In genomic region chr22:17638432-17639237, GRCh38 we compare ENCODE assay signal across 8 cellular contexts. TPM values are rescaled to one million over a fixed set of nuclear protein-coding genes. Genes with fewer than 3 reads are reported as not detected.
DNase-seq lines count a peak whose midpoint lies in the region; ATAC-seq and TF ChIP-seq lines count a peak whose summit lies in the region.

BCL2L13 (plus strand) TSS chr22:17638757; CDS start chr22:17655712, 16,955 bp downstream.

- peak within 1 kb of the TSS; percentile 100 for H3K9ac ChIP-seq in mucosa of rectum (ENCODE audit: low read depth in 1 of 2, low read length in 2 of 2)

- peak within 1 kb of the TSS; percentile 93 for H3K4me3 ChIP-seq in Jurkat, Clone E6-1 (ENCODE audit: low read length)
- peak within 1 kb of the TSS; percentile 97 to 100 for H3K4me3 ChIP-seq in mucosa of rectum (ENCODE audit: low read length in 2 of 2)

- no peaks in the 10 kb centered on the region for H3K9me3 ChIP-seq in mucosa of rectum (ENCODE audit: control insufficient read depth in 2 of 2, low read length in 2 of 2)

- H3K27ac ChIP-seq in mucosa of rectum (ENCODE audit: low read depth in 2 of 2, low read length in 2 of 2), result peak within 1 kb of the TSS; percentile 98 to 99

- peak within 1 kb of the TSS; percentile 87 for H3K4me3 Mint-ChIP-seq in activated T-cell treated with anti-CD3 and anti-CD28 coated beads, Interleukin-2, amount 50 U/mL, for 24 hours

- peak within 1 kb of the TSS; percentile 97 for H3K27ac Mint-ChIP-seq in activated T-cell treated with anti-CD3 and anti-CD28 coated beads, Interleukin-2, amount 50 U/mL, for 24 hours

- peak; percentile 99 for TF ChIP-seq POLR2A in erythroblast (IDR thresholded peaks at IDR 0.05; ENCODE audit: low read length)

- ATAC-seq in GM21576 (IDR thresholded peaks at IDR 0.05; ENCODE audit: unreplicated experiment), result peak; percentile 90

- no peaks in the 10 kb centered on the region for H3K27me3 Mint-ChIP-seq in activated T-cell treated with anti-CD3 and anti-CD28 coated beads, Interleukin-2, amount 50 U/mL, for 24 hours

- peaks cover 7 to 11% of the 10 kb centered on the region in 2 donors for H3K4me1 ChIP-seq in mucosa of rectum (ENCODE audit: control insufficient read depth in 2 of 2, insufficient read depth in 2 of 2, low read length in 2 of 2)

- peaks cover 0 to 5% of the 10 kb centered on the region in 2 donors for H3K36me3 ChIP-seq in mucosa of rectum (ENCODE audit: control insufficient read depth in 2 of 2, insufficient read depth in 2 of 2, low read length in 2 of 2)

- DNase-seq in DMS153 treated with DMSO at 0.1 percent for 48 hours (lab: John Stamatoyannopoulos, UW; ENCODE audit: unreplicated experiment) (peak; percentile 65), erythroblast (lab: John Stamatoyannopoulos, UW) (peak; percentile 94 to 96)
- peak; percentile 80 for DNase-seq in Jurkat, Clone E6-1 (ENCODE audit: low read depth, low spot score)
- peak; percentile 93 for DNase-seq in activated T-cell treated with anti-CD3 and anti-CD28 coated beads, Interleukin-2, amount 50 U/mL, for 24 hours
- peak; percentile 69 to 79 for DNase-seq in stimulated activated CD8-positive, alpha-beta memory T cell treated with anti-CD3 and anti-CD28 coated beads, Interleukin-4, amount 100 ng/mL, for 4 hours (ENCODE audit: low read depth in 2 of 2, low spot score in 1 of 2)

- no peaks in the 10 kb centered on the region for H3K9me3 Mint-ChIP-seq in activated T-cell treated with anti-CD3 and anti-CD28 coated beads, Interleukin-2, amount 50 U/mL, for 24 hours

- peaks cover 29% of the 10 kb centered on the region for H3K4me1 Mint-ChIP-seq in activated T-cell treated with anti-CD3 and anti-CD28 coated beads, Interleukin-2, amount 50 U/mL, for 24 hours (ENCODE audit: low read depth)

- H3K27me3 ChIP-seq in mucosa of rectum (ENCODE audit: control insufficient read depth in 2 of 2, insufficient read depth in 2 of 2, low read length in 2 of 2), result no peaks in the 10 kb centered on the region

- peaks cover 49% of the 10 kb centered on the region for H3K36me3 Mint-ChIP-seq in activated T-cell treated with anti-CD3 and anti-CD28 coated beads, Interleukin-2, amount 50 U/mL, for 24 hours (ENCODE audit: low read depth)

TF ChIP-seq in PFSK-1, 5 proteins besides CTCF, POLR2A, EP300 and RAD21:
- peak; percentile 95 for TF ChIP-seq TAF1 (IDR thresholded peaks at IDR 0.05; ENCODE audit: borderline replicate concordance, insufficient read depth, low read length)
- peak; percentile 88 for TF ChIP-seq FOXP2 (optimal IDR thresholded peaks at IDR 0.05; ENCODE audit: borderline replicate concordance, extremely low read depth, extremely low read length, insufficient read depth)
- peak; percentile 74 for TF ChIP-seq POLR2AphosphoS5 (IDR thresholded peaks at IDR 0.05; ENCODE audit: low read depth, low read length)
- no peak for TF ChIP-seq SIN3A (IDR thresholded peaks at IDR 0.05; ENCODE audit: borderline replicate concordance, insufficient read depth, low read length)
- no peak for TF ChIP-seq REST (IDR thresholded peaks at IDR 0.05; ENCODE audit: insufficient read depth in 1 of 2, low read depth in 2 of 2, low read length in 2 of 2)

RNA-seq across cellular contexts. Expression of gene BCL2L13, which starts in this region (rescaled TPM):
- polyA plus RNA-seq in Jurkat, Clone E6-1 (2012; ENCODE audit: insufficient read depth, insufficient read length), result 28.8 TPM
- polyA plus RNA-seq in PFSK-1 (2012; ENCODE audit: insufficient read length, low read depth), result 34.4 TPM

Comparison
In these comparisons a context has a peak if more than half of its experiments do, and no peak if none do; other contexts are left out.
1. Peak in every context shown above with its lines: DNase-seq, ATAC-seq, H3K4me3 ChIP-seq and H3K27ac ChIP-seq.